ENCODE assay signal across 2 cellular contexts in genomic region chr3:181847276-181847675, GRCh38.
TF ChIP-seq lines count a peak whose summit lies in the region.

No MANE protein-coding gene starts in this region.

TF ChIP-seq in GM23338, 12 proteins besides CTCF, POLR2A, EP300 and RAD21:
- TF ChIP-seq ZNF462 (CRISPR knock-in tag; IDR thresholded peaks at IDR 0.05) (peak; percentile 40; the same call in 1 of the 2 replicates), REST (IDR thresholded peaks at IDR 0.05; ENCODE audit: unreplicated experiment) (no peak)
TF ChIP-seq in GM23338: peak in this region for 1.

TF ChIP-seq in H1, 55 proteins besides CTCF, POLR2A, EP300 and RAD21 (continued from another document):
- no peak for TF ChIP-seq KDM5A (IDR thresholded peaks at IDR 0.05; ENCODE audit: low read length)
- no peak for TF ChIP-seq CHD2 (IDR thresholded peaks at IDR 0.05; ENCODE audit: low read length)
- no peak for TF ChIP-seq MAFK (IDR thresholded peaks at IDR 0.05; ENCODE audit: low read depth, low read length)
- no peak for TF ChIP-seq RNF2 (IDR thresholded peaks at IDR 0.05; ENCODE audit: borderline replicate concordance, low read depth, low read length, missing control alignments, poor library complexity, severe bottlenecking)
- TF ChIP-seq HDAC2 (IDR thresholded peaks at IDR 0.05; ENCODE audit: borderline replicate concordance in 1 of 2, low read depth in 2 of 2, low read length in 2 of 2), result no peak
- no peak for TF ChIP-seq YY1 (IDR thresholded peaks at IDR 0.05; ENCODE audit: low read depth, low read length)
- TF ChIP-seq SAP30 (IDR thresholded peaks at IDR 0.05; ENCODE audit: insufficient read depth, insufficient replicate concordance, low read length), result no peak
- TF ChIP-seq RBBP5 (IDR thresholded peaks at IDR 0.05; ENCODE audit: borderline replicate concordance, low read depth, low read length), result no peak
